ENCODE assay signal across 21 cellular contexts in genomic region chr20:11935754-11936551, GRCh38. TPM values are rescaled to one million over a fixed set of nuclear protein-coding genes. Genes with fewer than 3 reads are reported as not detected.
DNase-seq lines count a peak whose midpoint lies in the region; ATAC-seq, FAIRE-seq and TF ChIP-seq lines count a peak whose summit lies in the region.
"Had no signal": no experiment of that assay in that cellular context is flagged by ENCODE, and none has a peak within 500 bp of the region (broad histone marks: within the 10 kb centered on the region; RNA-seq: fewer than 3 reads in every experiment).

No MANE protein-coding gene starts in this region.

- no peaks in the 10 kb centered on the region for H3K27me3 ChIP-seq in hepatocyte
- H3K27me3 ChIP-seq: adrenal gland, cardiac muscle cell, esophagus muscularis mucosa, pancreas had no signal

- peak overlapping the region; percentile 50 for H3K27ac ChIP-seq in hepatocyte
- H3K27ac ChIP-seq: adrenal gland, cardiac muscle cell, esophagus muscularis mucosa, HL-60, pancreas had no signal

- H3K4me1 ChIP-seq in hepatocyte (ENCODE audit: insufficient read depth), result no peaks in the 10 kb centered on the region
- H3K4me1 ChIP-seq: adrenal gland, pancreas had no signal

- intact Hi-C loops in posterior vena cava (cut with DNase I), result no loop called here

- no peaks in the 10 kb centered on the region for H3K9me3 ChIP-seq in hepatocyte (ENCODE audit: low read depth)
- H3K9me3 ChIP-seq: adrenal gland, esophagus muscularis mucosa, pancreas had no signal

- peak; percentile 96 for DNase-seq in DMS153 (lab: John Stamatoyannopoulos, UW)
- DNase-seq in NCI-H1417 (lab: John Stamatoyannopoulos, UW), result peak; percentile 81 to 100 (median 94)
- peak; percentile 63 for DNase-seq in NCI-H2227 treated with DMSO at 0.1 percent for 48 hours (lab: John Stamatoyannopoulos, UW)
- DNase-seq in hepatocyte (ENCODE audit: low spot score), result no peak
- DNase-seq in GM12892 (ENCODE audit: insufficient read length), result no peak
- DNase-seq in activated T-cell treated with anti-CD3 and anti-CD28 coated beads, Interleukin-2, amount 50 U/mL, for 48 hours, result no peak
- no peak for DNase-seq in posterior vena cava (ENCODE audit: low spot score)
- DNase-seq: activated effector memory CD4-positive, alpha-beta T cell treated with Interleukin-2 at 50 U/mL for 16 hours; CD4-positive, alpha-beta T cell; H7; pancreas; stimulated activated CD4-positive, alpha-beta T cell treated with anti-CD3 and anti-CD28 coated beads, Interleukin-4, amount 100 ng/mL, for 1 hour; T1000 had no signal

- no peaks in the 10 kb centered on the region for H3K79me2 ChIP-seq in hepatocyte

- TF ChIP-seq CTCF in hepatocyte (IDR thresholded peaks at IDR 0.05; ENCODE audit: poor library complexity), result no peak

- WGBS in hepatocyte (ENCODE audit: low lambda C conversion rate, missing lambda C conversion rate), result 65% methylated on average over 12 of the region's 12 CpGs

- H3K9me2 ChIP-seq in hepatocyte (replicated peaks; ENCODE audit: insufficient read depth), result no peaks in the 10 kb centered on the region

- ATAC-seq in GM21423 (IDR thresholded peaks at IDR 0.05; ENCODE audit: unreplicated experiment), result no peak
- ATAC-seq: SK-N-SH treated with all-trans-retinoic acid at 6 μM for 48 hours had no signal

- FAIRE-seq in GM12892 (lab: Jason Lieb, UNC), result no peak
- FAIRE-seq: pancreas, RCC 7860, urothelium cell line had no signal

- peak overlapping the region; percentile 5 for H3K4me2 ChIP-seq in hepatocyte

- no peaks in the 10 kb centered on the region for H3K36me3 ChIP-seq in hepatocyte (replicated peaks; ENCODE audit: insufficient read depth, low read depth)
- H3K36me3 ChIP-seq: adrenal gland, cardiac muscle cell, esophagus muscularis mucosa, pancreas had no signal

- no peak for TF ChIP-seq POLR2A in GM12892 (IDR thresholded peaks at IDR 0.05; ENCODE audit: low read depth, low read length)

- no peak overlapping the region for H3K4me3 ChIP-seq in hepatocyte
- H3K4me3 ChIP-seq: adrenal gland, cardiac muscle cell, esophagus muscularis mucosa, pancreas had no signal

- H2AFZ ChIP-seq in hepatocyte, result no peak overlapping the region

- no peaks in the 10 kb centered on the region for H4K20me1 ChIP-seq in hepatocyte (ENCODE audit: insufficient read depth, poor library complexity, severe bottlenecking)

RNA-seq across cellular contexts. Expression of gene BTBD3, which starts 18.3 kb away (rescaled TPM):
- total RNA-seq in hepatocyte, result 68.3 and 79.0 TPM in 2 replicates
- 20.1 and 22.3 TPM in 2 replicates for polyA plus RNA-seq in hepatocyte
- polyA plus RNA-seq in GM12892 (2012; ENCODE audit: missing spikeins), result 0.51 TPM
- 10 to 100 TPM; 18.4 to 24.8 TPM for total RNA-seq in posterior vena cava

Comparison
In these comparisons a context has a peak if more than half of its experiments do, and no peak if none do; other contexts are left out.
1. DNase-seq: peak in DMS153 (single experiment), NCI-H1417 (3 of 3) and NCI-H2227 treated with DMSO at 0.1 percent for 48 hours (single experiment); none in hepatocyte (single experiment), GM12892 (single experiment), activated T-cell treated with anti-CD3 and anti-CD28 coated beads, Interleukin-2, amount 50 U/mL, for 48 hours (0 of 2) and posterior vena cava (single experiment).